ENCODE assay signal across 21 cellular contexts in genomic region chr6:150245148-150245547, GRCh38.
"Had no signal": no experiment of that assay in that cellular context is flagged by ENCODE, and none has a peak within 500 bp of the region (broad histone marks: within the 10 kb centered on the region; RNA-seq: fewer than 3 reads in every experiment).

No MANE protein-coding gene starts in this region.

- FAIRE-seq: colon had no signal

- H3K27me3 Mint-ChIP-seq: stimulated activated memory B cell treated with anti-CD40 and anti-IgM and Interleukin-4, amounts not matched to agents 10 μg/mL and 1 μg/mL and 100 μg/mL, for 72 hours had no signal

- H3K36me3 Mint-ChIP-seq: naive thymus-derived CD4-positive, alpha-beta T cell; neural progenitor cell had no signal

- H3K9ac ChIP-seq: neural progenitor cell had no signal

- H3K9me3 ChIP-seq: gastrocnemius medialis, pancreas, suprapubic skin, transverse colon, upper lobe of right lung, uterus had no signal

- H3K4me1 Mint-ChIP-seq: neural progenitor cell had no signal

- H3K4me3 ChIP-seq: dorsolateral prefrontal cortex, gastrocnemius medialis, neural progenitor cell, pancreas, suprapubic skin, transverse colon, upper lobe of right lung, uterus had no signal

- H2AFZ ChIP-seq: neural progenitor cell had no signal

- H3K27ac ChIP-seq: dorsolateral prefrontal cortex, gastrocnemius medialis, neural progenitor cell, pancreas, suprapubic skin, transverse colon, upper lobe of right lung, uterus had no signal

- H3K4me3 Mint-ChIP-seq: naive thymus-derived CD4-positive, alpha-beta T cell; nephron; neural progenitor cell; stimulated activated memory B cell treated with anti-CD40 and anti-IgM and Interleukin-4, amounts not matched to agents 10 μg/mL and 1 μg/mL and 100 μg/mL, for 72 hours; stimulated activated naive CD8-positive, alpha-beta T cell treated with anti-CD3 and anti-CD28 coated beads, Interleukin-15, Interleukin-2, amounts not matched to agents 100 ng/mL and 50 ng/mL, for 24 hours had no signal

- ATAC-seq: gastrocnemius medialis; left lobe of liver; naive thymus-derived CD4-positive, alpha-beta T cell; pancreas; sciatic nerve; stimulated activated memory B cell treated with anti-CD40 and anti-IgM and Interleukin-4, amounts not matched to agents 10 μg/mL and 1 μg/mL and 100 μg/mL, for 72 hours; upper lobe of right lung had no signal

- H3K27me3 ChIP-seq: dorsolateral prefrontal cortex, gastrocnemius medialis, neural progenitor cell, pancreas, suprapubic skin, transverse colon, upper lobe of right lung, uterus had no signal

- H3K27ac Mint-ChIP-seq: naive thymus-derived CD4-positive, alpha-beta T cell; neural progenitor cell; stimulated activated memory B cell treated with anti-CD40 and anti-IgM and Interleukin-4, amounts not matched to agents 10 μg/mL and 1 μg/mL and 100 μg/mL, for 72 hours; stimulated activated naive CD8-positive, alpha-beta T cell treated with anti-CD3 and anti-CD28 coated beads, Interleukin-15, Interleukin-2, amounts not matched to agents 100 ng/mL and 50 ng/mL, for 24 hours had no signal

- H3K36me3 ChIP-seq: gastrocnemius medialis, neural progenitor cell, pancreas, suprapubic skin, transverse colon, upper lobe of right lung, uterus had no signal

- DNase-seq: dorsolateral prefrontal cortex; effector CD4-positive, alpha-beta T cell; gastrocnemius medialis; head of caudate nucleus; mesendoderm; midbrain; naive thymus-derived CD4-positive, alpha-beta T cell; occipital lobe; pancreas; stimulated activated CD4-positive, alpha-beta T cell treated with anti-CD3 and anti-CD28 coated beads, Interleukin-4, amount 100 ng/mL, for 4 hours; transverse colon; upper lobe of right lung; uterus had no signal

- H3K4me1 ChIP-seq: neural progenitor cell, pancreas, transverse colon, upper lobe of right lung, uterus had no signal

- H3K4me2 ChIP-seq: neural progenitor cell had no signal
